ENCODE assay signal across 11 cellular contexts in genomic region chr7:143391462-143392404, GRCh38. TPM values are rescaled to one million over a fixed set of nuclear protein-coding genes. Genes with fewer than 3 reads are reported as not detected.
DNase-seq lines count a peak whose midpoint lies in the region; ATAC-seq and TF ChIP-seq lines count a peak whose summit lies in the region.
"Had no signal": no experiment of that assay in that cellular context is flagged by ENCODE, and none has a peak within 500 bp of the region (broad histone marks: within the 10 kb centered on the region; RNA-seq: fewer than 3 reads in every experiment).

No MANE protein-coding gene starts in this region.

- no peak overlapping the region for H3K27ac Mint-ChIP-seq in GM23338

- H3K9me2 ChIP-seq in GM23338 (ENCODE audit: insufficient read depth) = no peaks in the 10 kb centered on the region

- no peak overlapping the region for H2AFZ ChIP-seq in GM23338

- peaks cover 62% of the 10 kb centered on the region for H3F3A ChIP-seq in GM23338 (replicated peaks; ENCODE audit: low read depth)

- H3K4me3 Mint-ChIP-seq in GM23338 = no peak overlapping the region
- H3K4me3 Mint-ChIP-seq: effector memory CD8-positive, alpha-beta T cell had no signal

- peak overlapping the region; percentile 1 to 57 (median 11) for H3K9ac ChIP-seq in skeletal muscle tissue (ENCODE audit: low read depth in 1 of 3, low read length in 3 of 3)

- TF ChIP-seq CTCF in GM23338 (conservative IDR thresholded peaks at IDR 0.05; ENCODE audit: low read depth in 2 of 2) = no peak

- H3K9me3 ChIP-seq in skeletal muscle tissue (ENCODE audit: control insufficient read depth in 3 of 3, low read length in 3 of 3) = no peaks in the 10 kb centered on the region

- H3K36me3 Mint-ChIP-seq in GM23338 (ENCODE audit: low read depth) = peaks cover 85% of the 10 kb centered on the region

- H3K4me1 ChIP-seq in GM23338 (ENCODE audit: insufficient read depth) (no peaks in the 10 kb centered on the region; the same call in 1 of the 2 replicates), skeletal muscle tissue (ENCODE audit: control insufficient read depth in 3 of 3, insufficient read depth in 3 of 3, low read length in 3 of 3) (peaks cover 54 to 74% (median 64%) of the 10 kb centered on the region in 3 donors)

- H3K4me2 ChIP-seq in GM23338 = no peak overlapping the region

- H3K27me3 ChIP-seq in GM23338 (ENCODE audit: insufficient read depth) = no peaks in the 10 kb centered on the region
- H3K27me3 ChIP-seq in skeletal muscle tissue (ENCODE audit: control insufficient read depth in 3 of 3, insufficient read depth in 3 of 3, low read length in 3 of 3) = no peaks in the 10 kb centered on the region

- no peak for ATAC-seq in GM23338
- ATAC-seq in GM18870 (IDR thresholded peaks at IDR 0.05; ENCODE audit: unreplicated experiment) = no peak
- ATAC-seq: effector memory CD8-positive, alpha-beta T cell had no signal

- peaks cover 31% of the 10 kb centered on the region for H3K36me3 ChIP-seq in GM23338 (ENCODE audit: insufficient read depth)
- peaks cover 40 to 52% (median 47%) of the 10 kb centered on the region in 3 donors for H3K36me3 ChIP-seq in skeletal muscle tissue (ENCODE audit: control insufficient read depth in 3 of 3, insufficient read depth in 3 of 3, low read length in 3 of 3)

- peaks cover 7% of the 10 kb centered on the region for H4K20me1 ChIP-seq in GM23338 (replicated peaks; ENCODE audit: insufficient read depth)

- peaks cover 34% of the 10 kb centered on the region for H3K27me3 Mint-ChIP-seq in GM23338 (ENCODE audit: insufficient read depth, low read depth, poor library complexity)
- H3K27me3 Mint-ChIP-seq: effector memory CD8-positive, alpha-beta T cell had no signal

- H3K79me2 ChIP-seq in GM23338 (replicated peaks; ENCODE audit: insufficient read depth) = 0 out of 2 replicates have a peak, but pooled peaks cover under 1% of the 10 kb centered on the region

- DNase-seq in GM23338 (ENCODE audit: low spot score) (no peak), cerebellum (ENCODE audit: low spot score) (peak; percentile 55), kidney glomerular epithelial cell (lab: John Stamatoyannopoulos, UW) (peak; percentile 64), DMS79 (lab: John Stamatoyannopoulos, UW) (no peak), NCI-H446 (lab: John Stamatoyannopoulos, UW) (no peak)
- no peak for DNase-seq in activated naive CD4-positive, alpha-beta T cell treated with Interleukin-2 at 50 U/mL for 16 hours
- DNase-seq: effector memory CD8-positive, alpha-beta T cell; NCI-H1436 treated with DMSO at 0.1 percent for 48 hours had no signal

- no peak overlapping the region; the same call in 1 of the 2 replicates for H3K27ac ChIP-seq in GM23338 (ENCODE audit: low read depth)
- peak overlapping the region; percentile 83 for H3K27ac ChIP-seq in skeletal muscle tissue (ENCODE audit: low read depth, low read length)
- H3K27ac ChIP-seq: VCaP had no signal

- H3K4me3 ChIP-seq in GM23338 (no peak overlapping the region), skeletal muscle tissue (ENCODE audit: low read length in 3 of 3) (peak overlapping the region in 1 of 3 donors; percentile 45)

- no peaks in the 10 kb centered on the region; the same call in 2 of the 3 replicates for H3K9me3 Mint-ChIP-seq in GM23338
- H3K9me3 Mint-ChIP-seq: effector memory CD8-positive, alpha-beta T cell had no signal

- peaks cover 3% of the 10 kb centered on the region; the same call in 2 of the 3 replicates for H3K4me1 Mint-ChIP-seq in GM23338

TF ChIP-seq in GM23338, 12 proteins besides CTCF, POLR2A, EP300 and RAD21:
- TF ChIP-seq ZNF114 (CRISPR knock-in tag; IDR thresholded peaks at IDR 0.05) (no peak), ZNF331 (CRISPR knock-in tag; IDR thresholded peaks at IDR 0.05; ENCODE audit: low read depth) (no peak), STAT1 (IDR thresholded peaks at IDR 0.05; ENCODE audit: unreplicated experiment) (no peak), POLR2AphosphoS5 (IDR thresholded peaks at IDR 0.05; ENCODE audit: low read depth) (0 out of 2 replicates have a peak, but pooled peaks have one; percentile 20)

RNA-seq across cellular contexts. Expression of gene ZYX, which starts 10.6 kb away (rescaled TPM):
- 132 and 141 TPM in 2 replicates for total RNA-seq in GM23338 (2014; rRNA removed; shearing (Covaris generic))
- 108 and 111 TPM in 2 replicates for polyA plus RNA-seq in GM23338 (2016; fragmentation: Nextera tagmentation; extraction: Ambion mirVana)
- total RNA-seq in cerebellum = 17.4 TPM
- total RNA-seq in skeletal muscle tissue = 17.7 TPM

RNA-seq across cellular contexts. Expression of gene EPHA1, which starts 16.9 kb away (rescaled TPM):
- total RNA-seq in GM23338 (2014; rRNA removed; shearing (Covaris generic)) = 119 and 154 TPM in 2 replicates
- 60.7 and 66.1 TPM in 2 replicates for polyA plus RNA-seq in GM23338 (2016; fragmentation: Nextera tagmentation; extraction: Ambion mirVana)
- 1.6 TPM for total RNA-seq in cerebellum
- 0.52 TPM for total RNA-seq in skeletal muscle tissue

RNA-seq across cellular contexts. Expression of gene FAM131B, which starts 29.2 kb away (rescaled TPM):
- 28.8 and 30.2 TPM in 2 replicates for total RNA-seq in GM23338 (2014; rRNA removed; shearing (Covaris generic))
- polyA plus RNA-seq in GM23338 (2016; fragmentation: Nextera tagmentation; extraction: Ambion mirVana) = 4.7 and 5.4 TPM in 2 replicates
- total RNA-seq in cerebellum = 42.6 TPM
- 1.0 TPM for total RNA-seq in skeletal muscle tissue

RNA-seq across cellular contexts. Expression of gene TAS2R60, which starts 51.5 kb away (rescaled TPM):
- 4.0 and 5.0 TPM in 2 replicates for total RNA-seq in GM23338 (2014; rRNA removed; shearing (Covaris generic))
- 0.37 TPM in 1 of 2 replicates, not detected in the other for polyA plus RNA-seq in GM23338 (2016; fragmentation: Nextera tagmentation; extraction: Ambion mirVana)
- total RNA-seq in cerebellum (not detected), skeletal muscle tissue (not detected)

Comparison
In these comparisons a context has a peak if more than half of its experiments do, and no peak if none do; other contexts are left out.
1. DNase-seq: peak in cerebellum (single experiment) and kidney glomerular epithelial cell (single experiment); none in GM23338 (single experiment), DMS79 (single experiment), activated naive CD4-positive, alpha-beta T cell treated with Interleukin-2 at 50 U/mL for 16 hours (single experiment) and NCI-H446 (0 of 2).
2. RNA of gene EPHA1, which starts 16.9 kb away (total RNA-seq): 119 to 154 TPM in GM23338; 1.6 TPM in cerebellum (single experiment) and 0.52 TPM in skeletal muscle tissue (single experiment); every median in the first group is over 10 times any median in the second.
3. RNA of gene FAM131B, which starts 29.2 kb away (total RNA-seq): 42.6 TPM in cerebellum (single experiment) and 28.8 to 30.2 TPM in GM23338; 1.0 TPM in skeletal muscle tissue (single experiment); every median in the first group is over 10 times any median in the second.